In the genomic region with DNA sequence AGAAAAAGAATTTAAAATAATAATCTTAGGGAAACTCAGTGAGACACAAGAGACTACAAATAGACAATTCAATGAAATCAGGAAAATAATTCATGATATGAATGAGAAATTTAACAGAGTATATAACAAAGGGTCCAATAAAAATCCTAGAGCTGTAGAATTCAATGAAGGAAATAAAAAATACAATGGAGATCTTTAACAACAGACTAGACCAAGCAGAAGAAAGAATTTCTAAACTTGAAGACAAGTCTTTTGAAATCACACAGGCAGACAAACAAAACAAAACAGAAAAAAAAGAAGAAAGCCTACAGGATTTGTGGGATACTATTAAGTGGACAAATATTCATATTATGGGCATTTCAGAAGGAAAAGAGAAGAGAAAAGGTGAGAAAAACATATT, we compare ENCODE assay signal across 9 cellular contexts. TPM values are rescaled to one million over a fixed set of nuclear protein-coding genes. Genes with fewer than 3 reads are reported as not detected.
"Had no signal": no experiment of that assay in that cellular context is flagged by ENCODE, and none has a peak within 500 bp of the region (broad histone marks: within the 10 kb centered on the region; RNA-seq: fewer than 3 reads in every experiment).

No MANE protein-coding gene starts in this region.

- FAIRE-seq: HepG2, HTR-8/SVneo had no signal

- H3K27ac ChIP-seq: HL-60 had no signal

- DNase-seq: IMR-90, KBM-7, KG1 had no signal

- ATAC-seq: HepG2 had no signal

RNA-seq across cellular contexts. Expression of gene USP2, which starts 16.2 kb away (rescaled TPM):
- polyA plus RNA-seq: IgD-negative memory B cell had no signal

RNA-seq across cellular contexts. Expression of gene THY1, which starts 25.2 kb away (rescaled TPM):
- total RNA-seq: HepG2, HT1080 had no signal
- polyA plus RNA-seq: HepG2, IgD-negative memory B cell had no signal

RNA-seq across cellular contexts. Expression of gene MFRP, which starts 51.2 kb away (rescaled TPM):
- total RNA-seq: HepG2, HT-29, HT1080, IMR-90 had no signal
- polyA plus RNA-seq: HepG2, IgD-negative memory B cell, IMR-90 had no signal

RNA-seq across cellular contexts. Expression of gene C1QTNF5, which starts 57.1 kb away (rescaled TPM):
- polyA plus RNA-seq: IgD-negative memory B cell had no signal
